Comparison of ENCODE assay signal across 11 cellular contexts in genomic region chr13:29548722-29549446, GRCh38. TPM values are rescaled to one million over a fixed set of nuclear protein-coding genes. Genes with fewer than 3 reads are reported as not detected.
A peak's percentile ranks its signal among the peaks of the same experiment; 100 is the strongest.
DNase-seq lines count a peak whose midpoint lies in the region; ATAC-seq, FAIRE-seq and TF ChIP-seq lines count a peak whose summit lies in the region.
"Had no signal": no experiment of that assay in that cellular context is flagged by ENCODE, and none has a peak within 500 bp of the region (broad histone marks: within the 10 kb centered on the region; RNA-seq: fewer than 3 reads in every experiment).

No MANE protein-coding gene starts in this region.

- H3K36me3 ChIP-seq in HEK293 (ENCODE audit: control insufficient read depth in 2 of 2, insufficient read depth in 1 of 2, low read length in 2 of 2) (peaks cover 0 to 42% of the 10 kb centered on the region in 2 experiments; a peak in 2 of 3 replicates), keratinocyte (ENCODE audit: control insufficient read depth in 2 of 2, extremely low read depth in 1 of 2, insufficient read depth in 2 of 2, low read length in 2 of 2) (peaks cover 46 to 63% of the 10 kb centered on the region in 2 experiments)

- TF ChIP-seq CTCF in HEK293 (tag by site-specific recombination; IDR thresholded peaks at IDR 0.05): no peak
- TF ChIP-seq CTCF in keratinocyte (optimal IDR thresholded peaks at IDR 0.05 in 1 of 3, IDR thresholded peaks at IDR 0.05 in 1 of 3, conservative IDR thresholded peaks at IDR 0.05 in 1 of 3; ENCODE audit: extremely low read depth in 1 of 3, insufficient read depth in 2 of 3, low read length in 3 of 3): no peak
- TF ChIP-seq CTCF in retinal pigment epithelial cell (conservative IDR thresholded peaks at IDR 0.05; ENCODE audit: low read depth, low read length): no peak

- POLR2A ChIA-PET in HEK293 (lab: Yijun Ruan, JAX): no interaction called here

- H3K4me1 ChIP-seq in HEK293 (ENCODE audit: control insufficient read depth, insufficient read depth, low read length) (peaks cover 5% of the 10 kb centered on the region), keratinocyte (ENCODE audit: control insufficient read depth, extremely low read depth, insufficient read depth, low read length) (no peaks in the 10 kb centered on the region)

- H3K9me1 ChIP-seq in keratinocyte (ENCODE audit: control insufficient read depth, extremely low read depth, insufficient read depth, low read length): peaks cover 5% of the 10 kb centered on the region

- H3K9ac ChIP-seq in keratinocyte (ENCODE audit: control insufficient read depth, extremely low read depth, insufficient read depth, low read length): no peak overlapping the region

- no peaks in the 10 kb centered on the region for H3K27me3 ChIP-seq in keratinocyte (ENCODE audit: control insufficient read depth, extremely low read depth, insufficient read depth, low read length)

- CTCF ChIA-PET in HEK293 (lab: Yijun Ruan, JAX): no interaction called here

- peaks cover 23% of the 10 kb centered on the region for H4K20me1 ChIP-seq in keratinocyte (ENCODE audit: control insufficient read depth, extremely low read depth, insufficient read depth, low read length)

- no peak for ATAC-seq in stimulated activated naive CD8-positive, alpha-beta T cell treated with anti-CD3 and anti-CD28 coated beads, Interleukin-15, Interleukin-2, amounts not matched to agents 100 U/mL and 50 U/mL, for 24 hours
- ATAC-seq: T-cell had no signal

- dilution Hi-C loops in keratinocyte (cut with MboI; ENCODE audit: extremely low pct_ligation_motif_present, low sequenced_read_pairs): no loop called here

- FAIRE-seq in keratinocyte (lab: Jason Lieb, UNC): peak; percentile 9

- H2AFZ ChIP-seq in keratinocyte (ENCODE audit: control insufficient read depth, low read length): no peak overlapping the region

- no peak overlapping the region for H3K4me2 ChIP-seq in keratinocyte (ENCODE audit: control insufficient read depth, extremely low read depth, insufficient read depth, low read depth, low read length)

- DNase-seq in amniotic epithelial cell (ENCODE audit: low read depth) (peak; percentile 77), keratinocyte (ENCODE audit: low read depth, low spot score) (no peak), retinal pigment epithelial cell (ENCODE audit: low read depth) (peak; percentile 92), SHP77 (lab: John Stamatoyannopoulos, UW) (no peak), NOMO-1 (lab: John Stamatoyannopoulos, UW; ENCODE audit: unreplicated experiment in 2 of 2) (no peak)
- no peak for DNase-seq in stimulated activated naive CD8-positive, alpha-beta T cell treated with anti-CD3 and anti-CD28 coated beads, Interleukin-15, Interleukin-2, amounts not matched to agents 100 U/mL and 50 U/mL, for 24 hours
- DNase-seq: activated CD4-positive, alpha-beta T cell treated with anti-CD3 and anti-CD28 coated beads, Interleukin-2, amount 50 U/mL, for 4 hours; activated gamma-delta T cell treated with Interleukin-2 at 50 U/mL for 16 hours; CD8-positive, alpha-beta memory T cell; T-cell had no signal

- H3K79me2 ChIP-seq in keratinocyte (ENCODE audit: control insufficient read depth, insufficient read depth, low read length): peaks cover 100% of the 10 kb centered on the region

- H3K27ac ChIP-seq in HEK293 (ENCODE audit: extremely low read depth, low read depth, low read length): no peak overlapping the region
- no peak overlapping the region for H3K27ac ChIP-seq in keratinocyte (ENCODE audit: control insufficient read depth, insufficient read depth, low read length)

- no peak overlapping the region for H3K4me3 ChIP-seq in HEK293 (ENCODE audit: low read depth, low read length)
- H3K4me3 ChIP-seq in keratinocyte (ENCODE audit: control insufficient read depth in 2 of 3, extremely low read depth in 1 of 3, insufficient read depth in 2 of 3, low read depth in 1 of 3, low read length in 3 of 3): no peak overlapping the region
- H3K4me3 ChIP-seq in retinal pigment epithelial cell (ENCODE audit: low read length): no peak overlapping the region

- H3K9me3 ChIP-seq in HEK293 (ENCODE audit: control insufficient read depth, insufficient read depth, low read depth, low read length): no peaks in the 10 kb centered on the region
- no peaks in the 10 kb centered on the region for H3K9me3 ChIP-seq in keratinocyte (ENCODE audit: control insufficient read depth, low read depth, low read length)

TF ChIP-seq in HEK293, 187 proteins besides CTCF, POLR2A, EP300 and RAD21 (continues in another document):
- TF ChIP-seq ZNF366 (tag by site-specific recombination; conservative IDR thresholded peaks at IDR 0.05) (no peak), ZNF585B (tag by site-specific recombination; IDR thresholded peaks at IDR 0.05) (no peak), ATF2 (tag by site-specific recombination; IDR thresholded peaks at IDR 0.05; ENCODE audit: low read depth) (no peak), ZNF521 (tag by site-specific recombination; IDR thresholded peaks at IDR 0.05) (no peak), KLF16 (tag by site-specific recombination; IDR thresholded peaks at IDR 0.05) (no peak), ZBTB11 (tag by site-specific recombination; conservative IDR thresholded peaks at IDR 0.05; ENCODE audit: low read depth) (peak; percentile 35; the same call in 1 of the 2 replicates), ZNF211 (tag by site-specific recombination; IDR thresholded peaks at IDR 0.05; ENCODE audit: low read depth) (no peak), PRDM6 (tag by site-specific recombination; IDR thresholded peaks at IDR 0.05) (peak; percentile 48; the same call in 1 of the 2 replicates), ZNF184 (tag by site-specific recombination; IDR thresholded peaks at IDR 0.05) (no peak), ZBTB21 (tag by site-specific recombination; IDR thresholded peaks at IDR 0.05) (no peak), ZNF433 (tag by site-specific recombination; IDR thresholded peaks at IDR 0.05; ENCODE audit: low read depth) (no peak)

RNA-seq across cellular contexts. Expression of gene SLC7A1, which starts 46.6 kb away (rescaled TPM):
- polyA plus RNA-seq in keratinocyte: 36.1 to 73.7 TPM (median 41.5 TPM) in 3 replicates
- polyA plus RNA-seq in keratinocyte (2011; ENCODE audit: low read depth): 29.0 TPM
- polyA plus RNA-seq in keratinocyte (2011; cell fraction: cytosol; rRNA removed): 29.0 and 29.6 TPM in 2 replicates
- 217 and 223 TPM in 2 replicates for polyA plus RNA-seq in keratinocyte (2011; cell fraction: nucleus; rRNA removed)
- polyA plus RNA-seq in keratinocyte (2012; ENCODE audit: low replicate concordance): 51.2 and 86.6 TPM in 2 replicates
- polyA minus RNA-seq in keratinocyte: 78.9 to 264 TPM (median 111 TPM) in 3 replicates
- 71.4 TPM for polyA minus RNA-seq in keratinocyte (2011; cell fraction: cytosol; rRNA and poly(A)+ RNA removed)
- polyA minus RNA-seq in keratinocyte (2011; cell fraction: nucleus; rRNA and poly(A)+ RNA removed): 301 and 398 TPM in 2 replicates

Comparison
In these comparisons a context has a peak if more than half of its experiments do, and no peak if none do; other contexts are left out.
1. DNase-seq: peak in amniotic epithelial cell (single experiment) and retinal pigment epithelial cell (single experiment); none in keratinocyte (single experiment), stimulated activated naive CD8-positive, alpha-beta T cell treated with anti-CD3 and anti-CD28 coated beads, Interleukin-15, Interleukin-2, amounts not matched to agents 100 U/mL and 50 U/mL, for 24 hours (single experiment), SHP77 (0 of 2) and NOMO-1 (0 of 2).